Comparison of ENCODE assay signal across 18 cellular contexts in genomic region chr2:105793230-105793975, GRCh38. TPM values are rescaled to one million over a fixed set of nuclear protein-coding genes. Genes with fewer than 3 reads are reported as not detected.
DNase-seq lines count a peak whose midpoint lies in the region; ATAC-seq and TF ChIP-seq lines count a peak whose summit lies in the region.
"Had no signal": no experiment of that assay in that cellular context is flagged by ENCODE, and none has a peak within 500 bp of the region (broad histone marks: within the 10 kb centered on the region; RNA-seq: fewer than 3 reads in every experiment).

No MANE protein-coding gene starts in this region.

- 82 to 91% (median 90%) methylated on average over 6 of the region's 6 CpGs for WGBS in adrenal gland, 4 donors

- CTCF ChIA-PET in activated CD4-positive, alpha-beta memory T cell treated with anti-CD3 and anti-CD28 coated beads for 36 hours (lab: Charles Lee): no interaction called here

- H3K27ac ChIP-seq in adrenal gland: no peak overlapping the region
- H3K27ac ChIP-seq: sigmoid colon, suprapubic skin had no signal

- H3K4me1 ChIP-seq in adrenal gland (replicated peaks in 1 of 2): peaks cover 30 to 72% of the 10 kb centered on the region in 2 donors

- H3K9me3 ChIP-seq in adrenal gland (replicated peaks in 1 of 3): no peaks in the 10 kb centered on the region
- H3K9me3 ChIP-seq: sigmoid colon, suprapubic skin had no signal

- no peak overlapping the region for H3K4me3 Mint-ChIP-seq in activated naive CD4-positive, alpha-beta T cell treated with anti-CD3 and anti-CD28 coated beads, Interleukin-2, amount 50 U/mL, for 24 hours
- no peak overlapping the region for H3K4me3 Mint-ChIP-seq in activated CD4-positive, alpha-beta memory T cell treated with anti-CD3 and anti-CD28 coated beads for 36 hours
- peak overlapping the region; percentile 74 to 80 for H3K4me3 Mint-ChIP-seq in effector memory CD8-positive, alpha-beta T cell
- H3K4me3 Mint-ChIP-seq in type B pancreatic cell: no peak overlapping the region
- H3K4me3 Mint-ChIP-seq: mesothelial cell of epicardium had no signal

- peaks cover 7% of the 10 kb centered on the region for H3K36me3 Mint-ChIP-seq in activated naive CD4-positive, alpha-beta T cell treated with anti-CD3 and anti-CD28 coated beads, Interleukin-2, amount 50 U/mL, for 24 hours
- H3K36me3 Mint-ChIP-seq in activated CD4-positive, alpha-beta memory T cell treated with anti-CD3 and anti-CD28 coated beads for 36 hours: peaks cover 23% of the 10 kb centered on the region
- peaks cover 25% of the 10 kb centered on the region for H3K36me3 Mint-ChIP-seq in effector memory CD8-positive, alpha-beta T cell (ENCODE audit: insufficient read depth)
- H3K36me3 Mint-ChIP-seq in type B pancreatic cell: peaks cover 15% of the 10 kb centered on the region
- H3K36me3 Mint-ChIP-seq: mesothelial cell of epicardium had no signal

- peak overlapping the region; percentile 93 for H3K27ac Mint-ChIP-seq in activated naive CD4-positive, alpha-beta T cell treated with anti-CD3 and anti-CD28 coated beads, Interleukin-2, amount 50 U/mL, for 24 hours
- H3K27ac Mint-ChIP-seq in activated CD4-positive, alpha-beta memory T cell treated with anti-CD3 and anti-CD28 coated beads for 36 hours: peak overlapping the region; percentile 83
- H3K27ac Mint-ChIP-seq in effector memory CD8-positive, alpha-beta T cell: peak overlapping the region; percentile 94 to 95
- no peak overlapping the region for H3K27ac Mint-ChIP-seq in type B pancreatic cell
- H3K27ac Mint-ChIP-seq: mesothelial cell of epicardium had no signal

- intact Hi-C loops in activated CD4-positive, alpha-beta memory T cell treated with anti-CD3 and anti-CD28 coated beads for 36 hours (cut with micrococcal nuclease): no loop called here
- intact Hi-C loops in adrenal gland (cut with DNase I): no loop called here

- DNase-seq in activated naive CD4-positive, alpha-beta T cell treated with Interleukin-2 at 50 U/mL for 16 hours: no peak
- DNase-seq in activated CD4-positive, alpha-beta memory T cell treated with anti-CD3 and anti-CD28 coated beads for 36 hours: no peak
- no peak for DNase-seq in effector memory CD8-positive, alpha-beta T cell
- DNase-seq in type B pancreatic cell (ENCODE audit: extremely low spot score, unreplicated experiment) (peak; percentile 31), adrenal gland (no peak), omental fat pad (ENCODE audit: low spot score) (no peak)
- DNase-seq in effector CD8-positive, alpha-beta T cell (lab: John Stamatoyannopoulos, UW): no peak
- DNase-seq: Calu3; foreskin fibroblast; NCI-H2081; NCI-H510A treated with DMSO at 0.1 percent for 48 hours; occipital lobe; sigmoid colon; stimulated activated CD4-positive, alpha-beta T cell treated with anti-CD3 and anti-CD28 coated beads, Interleukin-1b, Interleukin-23, amount 100 ng/mL, for 48 hours; SW 1271 had no signal

- peaks cover 92% of the 10 kb centered on the region for H3K4me1 Mint-ChIP-seq in activated naive CD4-positive, alpha-beta T cell treated with anti-CD3 and anti-CD28 coated beads, Interleukin-2, amount 50 U/mL, for 24 hours
- peaks cover 94% of the 10 kb centered on the region for H3K4me1 Mint-ChIP-seq in activated CD4-positive, alpha-beta memory T cell treated with anti-CD3 and anti-CD28 coated beads for 36 hours (ENCODE audit: low read depth)
- H3K4me1 Mint-ChIP-seq in effector memory CD8-positive, alpha-beta T cell (ENCODE audit: low read depth in 2 of 2): peaks cover 76 to 81% of the 10 kb centered on the region in 2 donors
- peaks cover 57% of the 10 kb centered on the region for H3K4me1 Mint-ChIP-seq in type B pancreatic cell (ENCODE audit: unreplicated experiment)

- no peak overlapping the region for H3K4me3 ChIP-seq in adrenal gland
- H3K4me3 ChIP-seq: sigmoid colon, suprapubic skin had no signal

- no peak for ATAC-seq in effector memory CD8-positive, alpha-beta T cell (replicated peaks)
- ATAC-seq in omental fat pad (ENCODE audit: low FRiP score): no peak

- no peaks in the 10 kb centered on the region for H3K36me3 ChIP-seq in adrenal gland (replicated peaks in 1 of 2)
- H3K36me3 ChIP-seq: sigmoid colon, suprapubic skin had no signal

- TF ChIP-seq POLR2A in adrenal gland (IDR thresholded peaks at IDR 0.05): no peak

- TF ChIP-seq CTCF in type B pancreatic cell (conservative IDR thresholded peaks at IDR 0.05) (no peak), adrenal gland (IDR thresholded peaks at IDR 0.05) (no peak), omental fat pad (IDR thresholded peaks at IDR 0.05) (no peak)

- POLR2A ChIA-PET in activated CD4-positive, alpha-beta memory T cell treated with anti-CD3 and anti-CD28 coated beads for 36 hours (lab: Charles Lee): interaction anchor here (0.7 kb wide), 2 partner anchors 39 to 149 kb away, joined by 4 to 5 read pairs; no protein-coding TSS in a partner anchor

- no peaks in the 10 kb centered on the region for H3K9me3 Mint-ChIP-seq in activated naive CD4-positive, alpha-beta T cell treated with anti-CD3 and anti-CD28 coated beads, Interleukin-2, amount 50 U/mL, for 24 hours
- H3K9me3 Mint-ChIP-seq in activated CD4-positive, alpha-beta memory T cell treated with anti-CD3 and anti-CD28 coated beads for 36 hours: no peaks in the 10 kb centered on the region
- H3K9me3 Mint-ChIP-seq in effector memory CD8-positive, alpha-beta T cell: no peaks in the 10 kb centered on the region
- peaks cover 10% of the 10 kb centered on the region for H3K9me3 Mint-ChIP-seq in type B pancreatic cell
- H3K9me3 Mint-ChIP-seq: mesothelial cell of epicardium had no signal

- no peaks in the 10 kb centered on the region for H3K27me3 Mint-ChIP-seq in activated naive CD4-positive, alpha-beta T cell treated with anti-CD3 and anti-CD28 coated beads, Interleukin-2, amount 50 U/mL, for 24 hours
- no peaks in the 10 kb centered on the region for H3K27me3 Mint-ChIP-seq in activated CD4-positive, alpha-beta memory T cell treated with anti-CD3 and anti-CD28 coated beads for 36 hours
- H3K27me3 Mint-ChIP-seq in effector memory CD8-positive, alpha-beta T cell: no peaks in the 10 kb centered on the region
- H3K27me3 Mint-ChIP-seq in type B pancreatic cell: no peaks in the 10 kb centered on the region

- no peaks in the 10 kb centered on the region for H3K27me3 ChIP-seq in adrenal gland
- H3K27me3 ChIP-seq: sigmoid colon, suprapubic skin had no signal

RNA-seq across cellular contexts. Expression of gene NCK2, which starts 48.7 kb away (rescaled TPM):
- 10 to 100 TPM; 81.8 to 85.8 TPM for total RNA-seq in activated CD4-positive, alpha-beta memory T cell treated with anti-CD3 and anti-CD28 coated beads for 36 hours
- total RNA-seq in type B pancreatic cell (ENCODE audit: low replicate concordance) (86.4 and 103 TPM in 2 replicates), adrenal gland (10 to 100 TPM; 29.8 to 56.0 (median 43.4) TPM), omental fat pad (10 to 100 TPM; 32.6 to 43.7 (median 38.7) TPM)
- polyA plus RNA-seq in adrenal gland: 10 to 100 TPM; 13.7 to 20.5 (median 18.2) TPM

Comparison
In these comparisons a context has a peak if more than half of its experiments do, and no peak if none do; other contexts are left out.
1. H3K4me3 Mint-ChIP-seq: peak in effector memory CD8-positive, alpha-beta T cell (2 of 2); none in activated naive CD4-positive, alpha-beta T cell treated with anti-CD3 and anti-CD28 coated beads, Interleukin-2, amount 50 U/mL, for 24 hours (single experiment), activated CD4-positive, alpha-beta memory T cell treated with anti-CD3 and anti-CD28 coated beads for 36 hours (single experiment) and type B pancreatic cell (single experiment).